In genomic region chr1:117527566-117528102, GRCh38 we compare ENCODE assay signal across 22 cellular contexts.
DNase-seq lines count a peak whose midpoint lies in the region; ATAC-seq and TF ChIP-seq lines count a peak whose summit lies in the region.
"Had no signal": no experiment of that assay in that cellular context is flagged by ENCODE, and none has a peak within 500 bp of the region (broad histone marks: within the 10 kb centered on the region; RNA-seq: fewer than 3 reads in every experiment).

No MANE protein-coding gene starts in this region.

- no peak for ATAC-seq in gastrocnemius medialis
- ATAC-seq in GM21717 (IDR thresholded peaks at IDR 0.05; ENCODE audit: unreplicated experiment), result no peak
- ATAC-seq: naive thymus-derived CD4-positive, alpha-beta T cell had no signal

- H2BK5ac ChIP-seq in mesenchymal stem cell (ENCODE audit: low read depth, low read length, poor library complexity, severe bottlenecking), result no peak overlapping the region

- no peak overlapping the region for H2AFZ ChIP-seq in mesenchymal stem cell (ENCODE audit: low read depth, low read length)
- H2AFZ ChIP-seq: hepatocyte had no signal

- intact Hi-C loops in gastrocnemius medialis (cut with DNase I; ENCODE audit: low total_unique reads), result no loop called here

- H3K27ac Mint-ChIP-seq in HFFc6, result no peak overlapping the region
- H3K27ac Mint-ChIP-seq in T-helper 2 cell treated with Interferon-gamma antibody and Interleukin-4, amounts not matched to agents 5 μg/mL and 100 μg/mL, for 36 hours, result no peak overlapping the region
- H3K27ac Mint-ChIP-seq: activated T-helper 2 cell treated with anti-CD3 and anti-CD28 coated beads, Interferon-gamma antibody, Interleukin-2, Interleukin-4, amounts not matched to agents 10 μg/mL and 5 μg/mL and 100 μg/mL, durations not matched to agents 14 hours and 24 hours and 36 hours; CD4-positive, CD25-positive, alpha-beta regulatory T cell; H9; naive thymus-derived CD4-positive, alpha-beta T cell had no signal

- no peaks in the 10 kb centered on the region for H3K9me3 Mint-ChIP-seq in HFFc6
- no peaks in the 10 kb centered on the region for H3K9me3 Mint-ChIP-seq in T-helper 2 cell treated with Interferon-gamma antibody and Interleukin-4, amounts not matched to agents 5 μg/mL and 100 μg/mL, for 36 hours
- H3K9me3 Mint-ChIP-seq: activated T-helper 2 cell treated with anti-CD3 and anti-CD28 coated beads, Interferon-gamma antibody, Interleukin-2, Interleukin-4, amounts not matched to agents 10 μg/mL and 5 μg/mL and 100 μg/mL, durations not matched to agents 14 hours and 24 hours and 36 hours; CD4-positive, CD25-positive, alpha-beta regulatory T cell; H9; naive thymus-derived CD4-positive, alpha-beta T cell had no signal

- H2BK120ac ChIP-seq in mesenchymal stem cell (ENCODE audit: low read depth, low read length), result no peak overlapping the region

- DNase-seq in AG04450 (ENCODE audit: low read depth, low spot score) (peak; percentile 15), HFFc6 (peak; percentile 34), choroid plexus epithelial cell (ENCODE audit: low read depth) (peak; percentile 56), mesenchymal stem cell (peak; percentile 13), gastrocnemius medialis (no peak), H7 (no peak)
- no peak for DNase-seq in T-helper 2 cell treated with Interferon-gamma antibody and Interleukin-4, amounts not matched to agents 5 μg/mL and 100 μg/mL, for 36 hours (ENCODE audit: low spot score)
- DNase-seq: CD4-positive, CD25-positive, alpha-beta regulatory T cell; DMS153; erythroblast; H9; islet precursor cell; mammary epithelial cell; naive thymus-derived CD4-positive, alpha-beta T cell; NCI-H146; NCI-H82; SJCRH30; stimulated activated CD4-positive, alpha-beta T cell treated with anti-CD3 and anti-CD28 coated beads, Interleukin-4, amount 100 ng/mL, for 4 hours had no signal

- no peak overlapping the region for H3K23ac ChIP-seq in mesenchymal stem cell (ENCODE audit: low read length in 2 of 2)

- H3K27me3 Mint-ChIP-seq in HFFc6 (ENCODE audit: insufficient read depth), result no peaks in the 10 kb centered on the region; the same call in 1 of the 2 replicates
- H3K27me3 Mint-ChIP-seq in T-helper 2 cell treated with Interferon-gamma antibody and Interleukin-4, amounts not matched to agents 5 μg/mL and 100 μg/mL, for 36 hours (ENCODE audit: low read depth), result no peaks in the 10 kb centered on the region
- H3K27me3 Mint-ChIP-seq: CD4-positive, CD25-positive, alpha-beta regulatory T cell; naive thymus-derived CD4-positive, alpha-beta T cell had no signal

- H3K14ac ChIP-seq in mesenchymal stem cell (ENCODE audit: low read length in 2 of 2), result no peak overlapping the region

- H3K4ac ChIP-seq in mesenchymal stem cell (ENCODE audit: low read depth in 1 of 2, low read length in 2 of 2), result no peak overlapping the region

- H3K27me3 ChIP-seq in AG04450 (ENCODE audit: control insufficient read depth, insufficient read depth, low read length) (no peaks in the 10 kb centered on the region), mesenchymal stem cell (ENCODE audit: control insufficient read depth in 1 of 2, insufficient read depth in 1 of 2, low read length in 2 of 2) (no peaks in the 10 kb centered on the region), gastrocnemius medialis (no peaks in the 10 kb centered on the region), H7 (ENCODE audit: control insufficient read depth, insufficient read depth, low read length) (no peaks in the 10 kb centered on the region)
- H3K27me3 ChIP-seq: hepatocyte, SJCRH30 had no signal

- H3K27ac ChIP-seq in AG04450 (ENCODE audit: low read depth, low read length) (no peak overlapping the region), mesenchymal stem cell (ENCODE audit: low read length, poor library complexity, severe bottlenecking) (no peak overlapping the region), gastrocnemius medialis (no peak overlapping the region)
- H3K27ac ChIP-seq: hepatocyte, SJCRH30, skin epidermis had no signal

- no peak overlapping the region for H3K4me3 Mint-ChIP-seq in HFFc6
- no peak overlapping the region for H3K4me3 Mint-ChIP-seq in T-helper 2 cell treated with Interferon-gamma antibody and Interleukin-4, amounts not matched to agents 5 μg/mL and 100 μg/mL, for 36 hours
- H3K4me3 Mint-ChIP-seq: CD4-positive, CD25-positive, alpha-beta regulatory T cell; H9; naive thymus-derived CD4-positive, alpha-beta T cell had no signal

- H4K8ac ChIP-seq in mesenchymal stem cell (ENCODE audit: low read length), result no peak overlapping the region

- CTCF ChIA-PET in AG04450 (lab: Charles Lee), result interaction anchor here (0.6 to 4.7 kb wide), 7 partner anchors 7 to 368 kb away, joined by 3 to 25 read pairs (median 7); no protein-coding TSS in a partner anchor

- no peaks in the 10 kb centered on the region for H3K79me1 ChIP-seq in mesenchymal stem cell (replicated peaks; ENCODE audit: low read length, poor library complexity, severe bottlenecking)

- 36% methylated on average over 1 of the region's 2 CpGs for WGBS in mesenchymal stem cell

- H3K4me3 ChIP-seq in AG04450 (ENCODE audit: low read depth, low read length) (no peak overlapping the region), choroid plexus epithelial cell (ENCODE audit: low read depth, low read length) (no peak overlapping the region), mesenchymal stem cell (ENCODE audit: insufficient read depth in 1 of 2, low read depth in 1 of 2, low read length in 2 of 2) (no peak overlapping the region), gastrocnemius medialis (no peak overlapping the region), H7 (ENCODE audit: insufficient read depth, low read depth, low read length) (no peak overlapping the region)
- H3K4me3 ChIP-seq: hepatocyte, SJCRH30, skin epidermis had no signal

- H3K18ac ChIP-seq in mesenchymal stem cell (ENCODE audit: low read depth in 1 of 2, low read length in 2 of 2), result no peak overlapping the region

- H3K9ac ChIP-seq in mesenchymal stem cell (ENCODE audit: low read length), result no peak overlapping the region

- TF ChIP-seq CTCF in AG04450 (IDR thresholded peaks at IDR 0.05; ENCODE audit: low read depth, low read length), result no peak
- TF ChIP-seq CTCF in HFFc6 (IDR thresholded peaks at IDR 0.05), result no peak
- TF ChIP-seq CTCF in choroid plexus epithelial cell (conservative IDR thresholded peaks at IDR 0.05; ENCODE audit: low read depth, low read length), result no peak
- no peak for TF ChIP-seq CTCF in gastrocnemius medialis (IDR thresholded peaks at IDR 0.05 in 4 of 5, conservative IDR thresholded peaks at IDR 0.05 in 1 of 5)

- POLR2A ChIA-PET in AG04450 (lab: Yijun Ruan, JAX), result no interaction called here

- H3K4me1 ChIP-seq in mesenchymal stem cell (ENCODE audit: control insufficient read depth, insufficient read depth, low read depth, low read length) (no peaks in the 10 kb centered on the region), gastrocnemius medialis (no peaks in the 10 kb centered on the region)
- H3K4me1 ChIP-seq: SJCRH30 had no signal

- peaks cover 17% of the 10 kb centered on the region for H3K4me1 Mint-ChIP-seq in HFFc6 (ENCODE audit: low read depth)
- no peaks in the 10 kb centered on the region for H3K4me1 Mint-ChIP-seq in T-helper 2 cell treated with Interferon-gamma antibody and Interleukin-4, amounts not matched to agents 5 μg/mL and 100 μg/mL, for 36 hours (ENCODE audit: low read depth)
- H3K4me1 Mint-ChIP-seq: naive thymus-derived CD4-positive, alpha-beta T cell had no signal

- no peak overlapping the region for H4K91ac ChIP-seq in mesenchymal stem cell (ENCODE audit: low read length)

- H3K4me2 ChIP-seq in mesenchymal stem cell (ENCODE audit: low read length, poor library complexity, severe bottlenecking), result no peak overlapping the region
- H3K4me2 ChIP-seq: hepatocyte had no signal

- peaks cover 0 to 5% of the 10 kb centered on the region in 2 experiments for H3K36me3 ChIP-seq in mesenchymal stem cell (ENCODE audit: control insufficient read depth in 1 of 2, insufficient read depth in 2 of 2, low read depth in 1 of 2, low read length in 2 of 2)
- H3K36me3 ChIP-seq in gastrocnemius medialis, result peaks cover 0 to 7% of the 10 kb centered on the region in 2 donors
- no peaks in the 10 kb centered on the region for H3K36me3 ChIP-seq in H7 (replicated peaks; ENCODE audit: control insufficient read depth, insufficient read depth, low read length)

- no peaks in the 10 kb centered on the region for H3K9me3 ChIP-seq in AG04450 (ENCODE audit: control insufficient read depth, insufficient read depth, low read length)
- H3K9me3 ChIP-seq in mesenchymal stem cell (ENCODE audit: control insufficient read depth, low read length), result no peaks in the 10 kb centered on the region
- no peaks in the 10 kb centered on the region for H3K9me3 ChIP-seq in gastrocnemius medialis
- H3K9me3 ChIP-seq: SJCRH30 had no signal

- no peak overlapping the region for H2BK12ac ChIP-seq in mesenchymal stem cell (ENCODE audit: low read length in 2 of 2)

- no peak overlapping the region for H2BK15ac ChIP-seq in mesenchymal stem cell (ENCODE audit: low read depth, poor library complexity, severe bottlenecking)

- TF ChIP-seq POLR2A in gastrocnemius medialis (IDR thresholded peaks at IDR 0.05), result no peak

- H2AK5ac ChIP-seq in mesenchymal stem cell (ENCODE audit: low read length, severe bottlenecking), result no peak overlapping the region

- peaks cover 10% of the 10 kb centered on the region; the same call in 1 of the 2 replicates for H3K36me3 Mint-ChIP-seq in HFFc6 (ENCODE audit: low read depth)
- H3K36me3 Mint-ChIP-seq in T-helper 2 cell treated with Interferon-gamma antibody and Interleukin-4, amounts not matched to agents 5 μg/mL and 100 μg/mL, for 36 hours (ENCODE audit: low read depth), result peaks cover 10% of the 10 kb centered on the region

- in situ Hi-C loops in gastrocnemius medialis (cut with MboI; ENCODE audit: low sequenced_read_pairs in 4 of 4), result loop anchor here in 2 of 4 donors (25.0 kb wide), 2 partner anchors 235 to 360 kb away; no protein-coding TSS in a partner anchor

Comparison
In these comparisons a context has a peak if more than half of its experiments do, and no peak if none do; other contexts are left out.
1. DNase-seq: peak in AG04450 (single experiment), HFFc6 (single experiment), choroid plexus epithelial cell (single experiment) and mesenchymal stem cell (single experiment); none in gastrocnemius medialis (0 of 2), T-helper 2 cell treated with Interferon-gamma antibody and Interleukin-4, amounts not matched to agents 5 μg/mL and 100 μg/mL, for 36 hours (single experiment) and H7 (single experiment).